ENCODE assay signal across 22 cellular contexts in the genomic region with DNA sequence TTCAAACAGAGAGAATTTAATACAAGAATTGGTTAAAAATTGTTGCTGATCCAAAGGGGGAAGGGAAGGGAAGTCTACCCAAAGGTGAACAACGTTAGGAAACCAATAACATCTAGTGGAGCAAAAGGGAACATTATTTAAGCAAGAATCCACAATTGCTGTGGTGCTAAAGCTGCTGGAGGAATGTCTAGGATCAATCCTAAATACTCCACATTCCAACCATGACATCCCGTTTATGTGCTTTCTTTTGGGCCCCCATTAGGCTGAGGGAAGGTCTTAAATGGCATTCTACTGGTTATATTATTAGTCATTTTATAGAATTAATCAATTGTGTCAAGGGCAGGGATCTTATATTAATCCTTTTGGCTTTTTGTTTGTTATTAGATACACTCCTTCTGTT.
"Had no signal": no experiment of that assay in that cellular context is flagged by ENCODE, and none has a peak within 500 bp of the region (broad histone marks: within the 10 kb centered on the region; RNA-seq: fewer than 3 reads in every experiment).

No MANE protein-coding gene starts in this region.

- H3K4me1 ChIP-seq: adrenal gland, foreskin keratinocyte, right lobe of liver, upper lobe of left lung had no signal

- H3K79me2 ChIP-seq: hepatocyte had no signal

- H3K9me3 ChIP-seq: adrenal gland, mucosa of descending colon, ovary, right lobe of liver, thoracic aorta, upper lobe of left lung had no signal

- H3K27ac ChIP-seq: adrenal gland, epithelial cell of prostate, foreskin keratinocyte, hepatocyte, right lobe of liver, thoracic aorta, upper lobe of left lung had no signal

- H3K36me3 ChIP-seq: adrenal gland, ovary, right lobe of liver, thoracic aorta, upper lobe of left lung had no signal

- H3K4me3 ChIP-seq: adrenal gland, hepatocyte, lung, mucosa of descending colon, ovary, right lobe of liver, thoracic aorta, upper lobe of left lung had no signal

- H3K27me3 ChIP-seq: adrenal gland, foreskin keratinocyte, hepatocyte, ovary, right lobe of liver, upper lobe of left lung had no signal

- ATAC-seq: activated CD4-positive, alpha-beta T cell treated with anti-CD3 and anti-CD28 coated beads for 36 hours; activated naive CD4-positive, alpha-beta T cell treated with anti-CD3 and anti-CD28 coated beads, Interleukin-2, amount 50 U/mL, for 72 hours; effector memory CD8-positive, alpha-beta T cell; foreskin keratinocyte; left colon; mucosa of descending colon; naive thymus-derived CD4-positive, alpha-beta T cell; right lobe of liver; stimulated activated effector memory CD8-positive, alpha-beta T cell treated with anti-CD3 and anti-CD28 coated beads, Interleukin-12 subunit alpha, Interleukin-12 subunit beta, amount 100 ng/mL, for 72 hours had no signal

- DNase-seq: activated CD4-positive, alpha-beta T cell treated with anti-CD3 and anti-CD28 coated beads for 36 hours; activated CD4-positive, alpha-beta T cell treated with anti-CD3 and anti-CD28 coated beads, Interleukin-2, amount 50 U/mL, for 48 hours; activated gamma-delta T cell treated with Interleukin-2 at 50 U/mL for 16 hours; activated T-cell treated with anti-CD3 and anti-CD28 coated beads for 4 hours; dermis blood vessel endothelial cell; effector memory CD8-positive, alpha-beta T cell; foreskin keratinocyte; left colon; mucosa of descending colon; naive thymus-derived CD4-positive, alpha-beta T cell; right lobe of liver; stimulated activated CD4-positive, alpha-beta T cell treated with anti-CD3 and anti-CD28 coated beads, Interleukin-4, amount 100 ng/mL, for 24 hours; T-helper 2 cell had no signal
